In genomic region chr15:92391640-92392039, GRCh38 we compare ENCODE assay signal across 8 cellular contexts. TPM values are rescaled to one million over a fixed set of nuclear protein-coding genes. Genes with fewer than 3 reads are reported as not detected.
A peak's percentile ranks its signal among the peaks of the same experiment; 100 is the strongest.
DNase-seq lines count a peak whose midpoint lies in the region; ATAC-seq, FAIRE-seq and TF ChIP-seq lines count a peak whose summit lies in the region.

No MANE protein-coding gene starts in this region.

- no peak overlapping the region for H3K4me3 Mint-ChIP-seq in osteocyte (ENCODE audit: unreplicated experiment)

- peaks cover 12% of the 10 kb centered on the region for H3K27me3 ChIP-seq in bronchial epithelial cell (ENCODE audit: control insufficient read depth, insufficient read depth, low read length)

- no peak overlapping the region for H3K27ac Mint-ChIP-seq in osteocyte (ENCODE audit: unreplicated experiment)

- no peak for FAIRE-seq in bronchial epithelial cell (lab: Jason Lieb, UNC)
- FAIRE-seq in RCC 7860 (lab: Jason Lieb, UNC) = no peak

- no peak overlapping the region for H3K4me3 ChIP-seq in bronchial epithelial cell (ENCODE audit: low read depth, low read length)

- TF ChIP-seq CTCF in bronchial epithelial cell (IDR thresholded peaks at IDR 0.05; ENCODE audit: insufficient read depth, low read length, severe bottlenecking) (peak; percentile 33), osteocyte (IDR thresholded peaks at IDR 0.05) (peak; percentile 57)

- no peaks in the 10 kb centered on the region for H3K36me3 Mint-ChIP-seq in osteocyte (ENCODE audit: unreplicated experiment)

- peak; percentile 27 to 35 for DNase-seq in activated T-cell treated with anti-CD3 and anti-CD28 coated beads, Interleukin-2, amount 50 U/mL, for 48 hours
- DNase-seq in activated T-cell treated with anti-CD3 and anti-CD28 coated beads for 4 hours = no peak
- DNase-seq in LHCN-M2 (ENCODE audit: low read depth) = peak; percentile 52
- DNase-seq in bronchial epithelial cell (ENCODE audit: low read depth) = peak; percentile 32
- no peak for DNase-seq in osteocyte (ENCODE audit: extremely low spot score, unreplicated experiment)
- no peak for DNase-seq in NCI-H2107 treated with DMSO at 0.1 percent for 48 hours (lab: John Stamatoyannopoulos, UW; ENCODE audit: unreplicated experiment)
- DNase-seq in RCC 7860 (ENCODE audit: low spot score) = no peak

- H3K9me3 Mint-ChIP-seq in osteocyte (ENCODE audit: unreplicated experiment) = no peaks in the 10 kb centered on the region

- no peaks in the 10 kb centered on the region for H3K36me3 ChIP-seq in bronchial epithelial cell (ENCODE audit: control insufficient read depth, insufficient read depth, low read length)

- ATAC-seq in HG03097 (IDR thresholded peaks at IDR 0.05; ENCODE audit: low FRiP score, unreplicated experiment) = no peak

- peaks cover 73% of the 10 kb centered on the region for H3K27me3 Mint-ChIP-seq in osteocyte (ENCODE audit: unreplicated experiment)

- peaks cover 17% of the 10 kb centered on the region for H3K4me1 Mint-ChIP-seq in osteocyte (ENCODE audit: unreplicated experiment)

RNA-seq across cellular contexts. Expression of gene ST8SIA2, which starts 2.0 kb away (rescaled TPM):
- total RNA-seq in LHCN-M2 (2014; rRNA removed) (12.7 and 15.7 TPM in 2 replicates), bronchial epithelial cell (not detected in 2 replicates), osteocyte (2.1 and 3.5 TPM in 2 replicates)
- 11.0 TPM for polyA plus RNA-seq in LHCN-M2 (2012)

Comparison
In these comparisons a context has a peak if more than half of its experiments do, and no peak if none do; other contexts are left out.
1. DNase-seq: peak in activated T-cell treated with anti-CD3 and anti-CD28 coated beads, Interleukin-2, amount 50 U/mL, for 48 hours (2 of 2), LHCN-M2 (single experiment) and bronchial epithelial cell (single experiment); none in activated T-cell treated with anti-CD3 and anti-CD28 coated beads for 4 hours (single experiment), osteocyte (single experiment), NCI-H2107 treated with DMSO at 0.1 percent for 48 hours (single experiment) and RCC 7860 (single experiment).